ENCODE assay signal across 10 cellular contexts in genomic region chr22:45290410-45290936, GRCh38. TPM values are rescaled to one million over a fixed set of nuclear protein-coding genes. Genes with fewer than 3 reads are reported as not detected.
DNase-seq lines count a peak whose midpoint lies in the region; ATAC-seq and TF ChIP-seq lines count a peak whose summit lies in the region.
"Had no signal": no experiment of that assay in that cellular context is flagged by ENCODE, and none has a peak within 500 bp of the region (broad histone marks: within the 10 kb centered on the region; RNA-seq: fewer than 3 reads in every experiment).

No MANE protein-coding gene starts in this region.

- no peaks in the 10 kb centered on the region for H3K27me3 ChIP-seq in HL-60 (ENCODE audit: insufficient read depth, poor library complexity, severe bottlenecking)
- H3K27me3 ChIP-seq in WERI-Rb-1 (ENCODE audit: insufficient read depth, low read depth, severe bottlenecking) = no peaks in the 10 kb centered on the region

- H3K9me3 ChIP-seq in WERI-Rb-1 (ENCODE audit: severe bottlenecking) = no peaks in the 10 kb centered on the region

- H3K4me1 Mint-ChIP-seq in glutamatergic neuron (ENCODE audit: low read depth, unreplicated experiment) = no peaks in the 10 kb centered on the region

- no peaks in the 10 kb centered on the region for H3K36me3 ChIP-seq in WERI-Rb-1

- peak overlapping the region; percentile 79; the same call in 1 of the 2 replicates for H3K27ac ChIP-seq in HL-60 (replicated peaks)
- peak overlapping the region; percentile 41; the same call in 1 of the 2 replicates for H3K27ac ChIP-seq in WERI-Rb-1
- H3K27ac ChIP-seq: SK-N-MC had no signal

- peaks cover 12% of the 10 kb centered on the region for H3K27me3 Mint-ChIP-seq in glutamatergic neuron (ENCODE audit: unreplicated experiment)

- H3K27ac Mint-ChIP-seq in glutamatergic neuron (ENCODE audit: unreplicated experiment) = no peak overlapping the region

- TF ChIP-seq CTCF in HL-60 (IDR thresholded peaks at IDR 0.05; ENCODE audit: insufficient read depth, low read length) (no peak), WERI-Rb-1 (IDR thresholded peaks at IDR 0.05; ENCODE audit: low read depth, low read length) (no peak), glutamatergic neuron (IDR thresholded peaks at IDR 0.05; ENCODE audit: partially characterized antibody, unreplicated experiment) (no peak)

- H3K36me3 Mint-ChIP-seq in glutamatergic neuron (ENCODE audit: unreplicated experiment) = peaks cover 4% of the 10 kb centered on the region

- no peaks in the 10 kb centered on the region for H3K9me3 Mint-ChIP-seq in glutamatergic neuron (ENCODE audit: unreplicated experiment)

- no peak for ATAC-seq in HG02623 (IDR thresholded peaks at IDR 0.05; ENCODE audit: unreplicated experiment)
- no peak for ATAC-seq in HG02885 (IDR thresholded peaks at IDR 0.05; ENCODE audit: poor library complexity, unreplicated experiment)

- H3K4me3 Mint-ChIP-seq in glutamatergic neuron (ENCODE audit: unreplicated experiment) = no peak overlapping the region

- DNase-seq in AG20443 (ENCODE audit: low spot score) (peak; percentile 72), HL-60 (ENCODE audit: low read depth in 1 of 2, low spot score in 1 of 2) (no peak), WERI-Rb-1 (peak; percentile 92), kidney glomerular epithelial cell (lab: John Stamatoyannopoulos, UW) (peak; percentile 11), glutamatergic neuron (no peak), HPDE6-E6E7 (ENCODE audit: extremely low spot score) (no peak)
- DNase-seq: activated effector memory CD4-positive, alpha-beta T cell treated with anti-CD3 and anti-CD28 coated beads, Interleukin-2, amount 50 U/mL, for 16 hours had no signal

- H3K4me3 ChIP-seq in HL-60 (replicated peaks; ENCODE audit: insufficient read depth, low read length) (no peak overlapping the region), WERI-Rb-1 (ENCODE audit: low read depth, low read length) (no peak overlapping the region)
- H3K4me3 ChIP-seq: SK-N-MC had no signal

RNA-seq across cellular contexts. Expression of gene UPK3A, which starts 5.7 kb away (rescaled TPM):
- total RNA-seq in glutamatergic neuron (ENCODE audit: unreplicated experiment) = not detected

RNA-seq across cellular contexts. Expression of gene FAM118A, which starts 19.3 kb away (rescaled TPM):
- 28.0 TPM for total RNA-seq in glutamatergic neuron (ENCODE audit: unreplicated experiment)

RNA-seq across cellular contexts. Expression of gene KIAA0930, which starts 49.8 kb away (rescaled TPM):
- total RNA-seq in glutamatergic neuron (ENCODE audit: unreplicated experiment) = 170 TPM

Comparison
In these comparisons a context has a peak if more than half of its experiments do, and no peak if none do; other contexts are left out.
1. DNase-seq: peak in AG20443 (single experiment), WERI-Rb-1 (single experiment) and kidney glomerular epithelial cell (single experiment); none in HL-60 (0 of 2), glutamatergic neuron (single experiment) and HPDE6-E6E7 (single experiment).